1 cellular context compared by ENCODE assay signal in genomic region chr19:11578342-11579142, GRCh38.
TF ChIP-seq lines count a peak whose summit lies in the region.

No MANE protein-coding gene starts in this region.

TF ChIP-seq in K562, 482 proteins besides CTCF, POLR2A, EP300 and RAD21 (continued from another document and continues in another):
- no peak for TF ChIP-seq ZNF274 (IDR thresholded peaks at IDR 0.05; ENCODE audit: borderline replicate concordance, low read depth, low read length)
- TF ChIP-seq KHSRP (IDR thresholded peaks at IDR 0.05) = no peak
- TF ChIP-seq KLF10 (CRISPR knock-in tag; IDR thresholded peaks at IDR 0.05) = no peak
- peak; percentile 23 for TF ChIP-seq MEIS2 (IDR thresholded peaks at IDR 0.05; ENCODE audit: partially characterized antibody)
- no peak for TF ChIP-seq MGA (IDR thresholded peaks at IDR 0.05)
- no peak for TF ChIP-seq NR3C1 (CRISPR knock-in tag; IDR thresholded peaks at IDR 0.05)
- TF ChIP-seq ETV1 (tag; conservative IDR thresholded peaks at IDR 0.05; ENCODE audit: low read depth) = no peak
- peak; percentile 48; the same call in 1 of the 2 replicates for TF ChIP-seq POLR2AphosphoS5 (IDR thresholded peaks at IDR 0.05; ENCODE audit: control insufficient read depth, insufficient read depth, low read depth, low read length)
- peak; percentile 65 for TF ChIP-seq ZNF589 (CRISPR knock-in tag; IDR thresholded peaks at IDR 0.05; ENCODE audit: low read depth)
- TF ChIP-seq PHTF2 (CRISPR knock-in tag; IDR thresholded peaks at IDR 0.05) = no peak
- no peak for TF ChIP-seq ZBTB8A (IDR thresholded peaks at IDR 0.05; ENCODE audit: partially characterized antibody)
- no peak for TF ChIP-seq ZFP36 (IDR thresholded peaks at IDR 0.05; ENCODE audit: low read depth, low read length, partially characterized antibody)
- TF ChIP-seq ZNF644 (tag; IDR thresholded peaks at IDR 0.05; ENCODE audit: low read depth) = no peak
- no peak for TF ChIP-seq KAT2B (IDR thresholded peaks at IDR 0.05; ENCODE audit: low read depth, low read length)
- TF ChIP-seq ZBTB7A (IDR thresholded peaks at IDR 0.05; ENCODE audit: borderline replicate concordance, control insufficient read depth, low read depth, low read length) = peak; percentile 36; the same call in 1 of the 2 replicates
- peak; percentile 98 for TF ChIP-seq ZBTB33 (CRISPR knock-in tag; IDR thresholded peaks at IDR 0.05)
- no peak for TF ChIP-seq ZNF785 (CRISPR knock-in tag; IDR thresholded peaks at IDR 0.05)
- TF ChIP-seq CEBPZ (IDR thresholded peaks at IDR 0.05; ENCODE audit: borderline replicate concordance, low read depth, low read length) = no peak
- no peak for TF ChIP-seq ZNF124 (CRISPR knock-in tag; IDR thresholded peaks at IDR 0.05)
- peak; percentile 42; the same call in 1 of the 2 replicates for TF ChIP-seq BCOR (IDR thresholded peaks at IDR 0.05)
- TF ChIP-seq FOXA3 (CRISPR knock-in tag; conservative IDR thresholded peaks at IDR 0.05 in 1 of 2, IDR thresholded peaks at IDR 0.05 in 1 of 2) = no peak
- peak; percentile 80; the same call in 1 of the 2 replicates for TF ChIP-seq LEF1 (IDR thresholded peaks at IDR 0.05)
- no peak for TF ChIP-seq SREBF1 (IDR thresholded peaks at IDR 0.05; ENCODE audit: borderline replicate concordance, low read depth, low read length)
- peak; percentile 80 for TF ChIP-seq ARID1B (IDR thresholded peaks at IDR 0.05)
- no peak for TF ChIP-seq NFRKB (IDR thresholded peaks at IDR 0.05; ENCODE audit: low read depth)
- TF ChIP-seq MTA3 (IDR thresholded peaks at IDR 0.05; ENCODE audit: borderline replicate concordance) = peak; percentile 52; the same call in 1 of the 2 replicates
- no peak for TF ChIP-seq CHAMP1 (IDR thresholded peaks at IDR 0.05)
- no peak for TF ChIP-seq POU5F1 (IDR thresholded peaks at IDR 0.05; ENCODE audit: borderline replicate concordance, low read depth, low read length, partially characterized antibody)
- no peak for TF ChIP-seq CREB3L1 (IDR thresholded peaks at IDR 0.05; ENCODE audit: borderline replicate concordance, low read depth)
- TF ChIP-seq SAFB (IDR thresholded peaks at IDR 0.05; ENCODE audit: borderline replicate concordance, low read depth, low read length) = no peak
- TF ChIP-seq THAP12 (CRISPR knock-in tag; IDR thresholded peaks at IDR 0.05) = peak; percentile 49; the same call in 1 of the 2 replicates
- TF ChIP-seq ATF1 (CRISPR knock-in tag; IDR thresholded peaks at IDR 0.05) = no peak
- TF ChIP-seq ATF1 (tag; IDR thresholded peaks at IDR 0.05) = no peak
- TF ChIP-seq ZNF197 (CRISPR knock-in tag; IDR thresholded peaks at IDR 0.05; ENCODE audit: low read depth) = 0 out of 2 replicates have a peak, but pooled peaks have one; percentile 77
- peak; percentile 92 for TF ChIP-seq CTBP1 (IDR thresholded peaks at IDR 0.05; ENCODE audit: borderline replicate concordance)
- 0 out of 2 replicates have a peak, but pooled peaks have one; percentile 38 for TF ChIP-seq MTA1 (IDR thresholded peaks at IDR 0.05; ENCODE audit: borderline replicate concordance)
- TF ChIP-seq PTBP1 (IDR thresholded peaks at IDR 0.05; ENCODE audit: low read depth, low read length) = no peak
- no peak for TF ChIP-seq FOS (IDR thresholded peaks at IDR 0.05; ENCODE audit: extremely low read depth, insufficient read length)
- peak; percentile 66 for TF ChIP-seq ZNF583 (CRISPR knock-in tag; IDR thresholded peaks at IDR 0.05)
